17 cellular contexts compared by ENCODE assay signal in genomic region chr10:28790146-28790545, GRCh38.
"Had no signal": no experiment of that assay in that cellular context is flagged by ENCODE, and none has a peak within 500 bp of the region (broad histone marks: within the 10 kb centered on the region; RNA-seq: fewer than 3 reads in every experiment).

No MANE protein-coding gene starts in this region.

- DNase-seq: activated CD4-positive, alpha-beta memory T cell treated with anti-CD3 and anti-CD28 coated beads, Interleukin-2, amount 10 ng/mL, durations not matched to agents 7 days and 5 days; activated CD4-positive, alpha-beta T cell treated with anti-CD3 and anti-CD28 coated beads for 1 hour; activated gamma-delta T cell; activated naive CD8-positive, alpha-beta T cell treated with anti-CD3 and anti-CD28 coated beads, Interleukin-2, amount 10 ng/mL, durations not matched to agents 7 days and 5 days; activated T-cell treated with anti-CD3 and anti-CD28 coated beads, Interleukin-2, amount 50 U/mL, for 48 hours; aorta; colonic mucosa; effector memory CD4-positive, alpha-beta T cell; hippocampal formation; pancreas; stimulated activated CD4-positive, alpha-beta T cell treated with anti-CD3 and anti-CD28 coated beads, Interleukin-4, amount 100 ng/mL, for 4 hours; stimulated activated naive CD8-positive, alpha-beta T cell treated with anti-CD3 and anti-CD28 coated beads, Interleukin-15, amount 100 ng/mL, for 72 hours; T1000 had no signal

- H3K4me1 ChIP-seq: breast epithelium, colonic mucosa, gastroesophageal sphincter, pancreas had no signal

- H3K36me3 ChIP-seq: breast epithelium, colonic mucosa, gastroesophageal sphincter, pancreas had no signal

- H3K27ac ChIP-seq: breast epithelium, colonic mucosa, epithelial cell of prostate, gastroesophageal sphincter, pancreas, skin epidermis had no signal

- H3K9me3 ChIP-seq: breast epithelium, colonic mucosa, gastroesophageal sphincter, pancreas had no signal

- H3K27me3 ChIP-seq: breast epithelium, colonic mucosa, pancreas had no signal

- ATAC-seq: gastroesophageal sphincter; stimulated activated naive CD8-positive, alpha-beta T cell treated with anti-CD3 and anti-CD28 coated beads, Interleukin-15, amount 100 ng/mL, for 72 hours had no signal

- H3K4me3 ChIP-seq: breast epithelium, colonic mucosa, gastroesophageal sphincter, pancreas, skin epidermis had no signal
